8 cellular contexts compared by ENCODE assay signal in the genomic region with DNA sequence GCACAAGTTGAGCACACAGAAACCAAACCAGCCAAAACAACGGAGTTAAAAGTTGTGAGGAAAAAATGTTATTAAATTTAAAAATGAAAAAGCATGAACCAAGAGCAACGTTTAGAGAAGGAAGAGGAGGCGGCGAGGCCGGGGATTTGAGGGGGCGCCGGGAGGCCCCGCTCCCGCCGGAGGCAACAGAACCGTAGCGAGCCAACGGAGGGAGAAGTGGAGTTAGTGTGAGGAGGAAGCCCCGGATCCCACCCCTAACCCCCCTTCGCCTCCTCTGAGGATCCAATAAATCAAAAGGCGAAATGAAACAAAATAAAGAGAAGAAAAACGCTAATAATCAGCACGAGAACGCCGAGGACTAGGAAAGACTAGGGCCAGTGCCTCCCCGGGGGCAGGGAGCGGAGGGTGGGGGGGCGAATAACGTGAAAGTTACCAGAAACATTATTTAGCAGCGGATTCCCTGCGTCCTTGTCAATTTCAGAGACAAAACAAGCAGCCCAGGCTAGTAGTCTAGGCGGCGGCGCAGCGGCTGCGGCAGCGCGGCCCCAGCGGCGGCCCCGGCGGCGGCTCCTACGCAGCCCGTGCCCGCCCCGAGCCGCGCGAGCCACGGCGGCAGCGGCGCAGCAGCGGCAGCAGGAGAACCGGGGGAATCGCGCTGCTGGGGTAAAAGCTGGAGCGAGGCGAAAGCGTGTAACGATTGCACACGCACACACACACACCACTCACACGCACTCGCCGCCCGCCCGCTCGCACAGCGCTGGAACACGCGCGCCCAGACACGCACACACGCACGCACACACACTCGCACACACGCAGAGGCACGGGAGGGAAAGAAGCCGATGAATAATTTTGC. TPM values are rescaled to one million over a fixed set of nuclear protein-coding genes. Genes with fewer than 3 reads are reported as not detected.
DNase-seq lines count a peak whose midpoint lies in the region; ATAC-seq and TF ChIP-seq lines count a peak whose summit lies in the region.

No MANE protein-coding gene starts in this region.

- H3K27me3 ChIP-seq in SK-N-SH (ENCODE audit: insufficient read depth) (no peaks in the 10 kb centered on the region), SJSA1 (replicated peaks) (peaks cover 3% of the 10 kb centered on the region), mononuclear cell (ENCODE audit: insufficient read depth, low read length) (peaks cover 88% of the 10 kb centered on the region)

- 2% methylated on average over 26 of the region's 75 CpGs for WGBS in SK-N-SH (ENCODE audit: low lambda C conversion rate)

- no peak for ATAC-seq in SK-N-SH treated with all-trans-retinoic acid at 6 μM for 48 hours
- ATAC-seq in HG02798 (IDR thresholded peaks at IDR 0.05; ENCODE audit: poor library complexity, unreplicated experiment): peak; percentile 39

- H3K4me3 ChIP-seq in SK-N-SH (ENCODE audit: low read depth in 2 of 2, low read length in 1 of 2): peak overlapping the region; percentile 74 to 92
- peak overlapping the region; percentile 81 for H3K4me3 ChIP-seq in SJSA1
- H3K4me3 ChIP-seq in mononuclear cell (ENCODE audit: low read length): peak overlapping the region; percentile 3

- no peaks in the 10 kb centered on the region for H3K36me3 Mint-ChIP-seq in endothelial cell (ENCODE audit: low read depth, unreplicated experiment)

- no peak for TF ChIP-seq CTCF in SK-N-SH (IDR thresholded peaks at IDR 0.05)
- TF ChIP-seq CTCF in endothelial cell (IDR thresholded peaks at IDR 0.05; ENCODE audit: unreplicated experiment): no peak

- peak overlapping the region; percentile 98 for H3K4me3 Mint-ChIP-seq in endothelial cell (ENCODE audit: unreplicated experiment)

- no peaks in the 10 kb centered on the region for H3K9me3 ChIP-seq in SK-N-SH
- no peaks in the 10 kb centered on the region for H3K9me3 ChIP-seq in SJSA1 (replicated peaks)
- no peaks in the 10 kb centered on the region for H3K9me3 ChIP-seq in mononuclear cell (ENCODE audit: low read depth, low read length)

- H3K4me2 ChIP-seq in SK-N-SH: peak overlapping the region; percentile 91

- no peak overlapping the region for H2AFZ ChIP-seq in SK-N-SH (ENCODE audit: low read depth)

- peak overlapping the region; percentile 98 for H3K9ac ChIP-seq in SK-N-SH

- H3K36me3 ChIP-seq in SK-N-SH (replicated peaks in 1 of 2; ENCODE audit: control insufficient read depth in 1 of 2, insufficient read depth in 2 of 2, low read length in 1 of 2) (peaks cover 21 to 37% of the 10 kb centered on the region in 2 experiments), SJSA1 (no peaks in the 10 kb centered on the region)

- peak; percentile 53 for DNase-seq in SK-N-SH
- peak in 1 of 2 experiments; percentile 55 for DNase-seq in SJSA1 (ENCODE audit: low read depth in 1 of 2, low spot score in 2 of 2)
- DNase-seq in endothelial cell (ENCODE audit: low spot score): peak; percentile 62
- DNase-seq in NCI-H2196 treated with DMSO at 0.1 percent for 48 hours (lab: John Stamatoyannopoulos, UW; ENCODE audit: unreplicated experiment): no peak
- DNase-seq in superior temporal gyrus (ENCODE audit: extremely low spot score): no peak

- H3K27ac Mint-ChIP-seq in endothelial cell (ENCODE audit: unreplicated experiment): no peak overlapping the region

- H3K79me2 ChIP-seq in SK-N-SH (ENCODE audit: insufficient read depth): peaks cover 86% of the 10 kb centered on the region

- H3K27me3 Mint-ChIP-seq in endothelial cell (ENCODE audit: unreplicated experiment): peaks cover 40% of the 10 kb centered on the region

- H3F3A ChIP-seq in SK-N-SH (replicated peaks; ENCODE audit: insufficient read depth): peaks cover 50% of the 10 kb centered on the region

- TF ChIP-seq EP300 in SK-N-SH (IDR thresholded peaks at IDR 0.05; ENCODE audit: borderline replicate concordance in 1 of 2, low read depth in 1 of 2, low read length in 1 of 2): no peak

- CTCF ChIA-PET in SK-N-SH (lab: Yijun Ruan, JAX): interaction anchor here (1.3 kb wide), 1 partner anchor 12 kb away, joined by 3 read pairs; no protein-coding TSS in a partner anchor

- no peaks in the 10 kb centered on the region for H4K20me1 ChIP-seq in SK-N-SH (ENCODE audit: insufficient read depth)

- H3K4me1 Mint-ChIP-seq in endothelial cell (ENCODE audit: unreplicated experiment): peaks cover 50% of the 10 kb centered on the region

- no peaks in the 10 kb centered on the region for H3K9me3 Mint-ChIP-seq in endothelial cell (ENCODE audit: unreplicated experiment)

- TF ChIP-seq RAD21 in SK-N-SH (IDR thresholded peaks at IDR 0.05; ENCODE audit: low read length): no peak

- H3K9me2 ChIP-seq in SK-N-SH: no peaks in the 10 kb centered on the region

- POLR2A ChIA-PET in SK-N-SH (lab: Yijun Ruan, JAX): interaction anchor here (1.4 to 2.9 kb wide), 2 partner anchors 14 to 696 kb away, joined by 4 to 11 read pairs; no protein-coding TSS in a partner anchor

- no peaks in the 10 kb centered on the region; a peak in 1 of 4 replicates for H3K4me1 ChIP-seq in SK-N-SH (ENCODE audit: control insufficient read depth in 1 of 2, insufficient read depth in 2 of 2, low read depth in 1 of 2, low read length in 1 of 2)
- H3K4me1 ChIP-seq in SJSA1 (replicated peaks): peaks cover 12% of the 10 kb centered on the region
- H3K4me1 ChIP-seq in mononuclear cell (ENCODE audit: insufficient read depth, low read length): peaks cover 38% of the 10 kb centered on the region

- H3K27ac ChIP-seq in SK-N-SH (ENCODE audit: low read depth in 2 of 2, low read length in 1 of 2) (peak overlapping the region; percentile 93 to 99), SJSA1 (no peak overlapping the region)

TF ChIP-seq in SK-N-SH, 30 proteins besides CTCF, POLR2A, EP300 and RAD21:
- TF ChIP-seq SIN3A (IDR thresholded peaks at IDR 0.05; ENCODE audit: borderline replicate concordance, low read depth, low read length): peak; percentile 14; the same call in 1 of the 2 replicates
- TF ChIP-seq MEF2A (IDR thresholded peaks at IDR 0.05; ENCODE audit: borderline replicate concordance, low read depth): no peak
- TF ChIP-seq POLR2AphosphoS5 (IDR thresholded peaks at IDR 0.05; ENCODE audit: low read depth, low read length): peak; percentile 12

TF ChIP-seq in SK-N-SH treated with all-trans-retinoic acid at 6 μM for 48 hours, 23 proteins besides CTCF, POLR2A, EP300 and RAD21:
- TF ChIP-seq, protein P1, sequence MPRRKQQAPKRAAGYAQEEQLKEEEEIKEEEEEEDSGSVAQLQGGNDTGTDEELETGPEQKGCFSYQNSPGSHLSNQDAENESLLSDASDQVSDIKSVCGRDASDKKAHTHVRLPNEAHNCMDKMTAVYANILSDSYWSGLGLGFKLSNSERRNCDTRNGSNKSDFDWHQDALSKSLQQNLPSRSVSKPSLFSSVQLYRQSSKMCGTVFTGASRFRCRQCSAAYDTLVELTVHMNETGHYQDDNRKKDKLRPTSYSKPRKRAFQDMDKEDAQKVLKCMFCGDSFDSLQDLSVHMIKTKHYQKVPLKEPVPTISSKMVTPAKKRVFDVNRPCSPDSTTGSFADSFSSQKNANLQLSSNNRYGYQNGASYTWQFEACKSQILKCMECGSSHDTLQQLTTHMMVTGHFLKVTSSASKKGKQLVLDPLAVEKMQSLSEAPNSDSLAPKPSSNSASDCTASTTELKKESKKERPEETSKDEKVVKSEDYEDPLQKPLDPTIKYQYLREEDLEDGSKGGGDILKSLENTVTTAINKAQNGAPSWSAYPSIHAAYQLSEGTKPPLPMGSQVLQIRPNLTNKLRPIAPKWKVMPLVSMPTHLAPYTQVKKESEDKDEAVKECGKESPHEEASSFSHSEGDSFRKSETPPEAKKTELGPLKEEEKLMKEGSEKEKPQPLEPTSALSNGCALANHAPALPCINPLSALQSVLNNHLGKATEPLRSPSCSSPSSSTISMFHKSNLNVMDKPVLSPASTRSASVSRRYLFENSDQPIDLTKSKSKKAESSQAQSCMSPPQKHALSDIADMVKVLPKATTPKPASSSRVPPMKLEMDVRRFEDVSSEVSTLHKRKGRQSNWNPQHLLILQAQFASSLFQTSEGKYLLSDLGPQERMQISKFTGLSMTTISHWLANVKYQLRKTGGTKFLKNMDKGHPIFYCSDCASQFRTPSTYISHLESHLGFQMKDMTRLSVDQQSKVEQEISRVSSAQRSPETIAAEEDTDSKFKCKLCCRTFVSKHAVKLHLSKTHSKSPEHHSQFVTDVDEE (CRISPR knock-in tag; IDR thresholded peaks at IDR 0.05): no peak
- TF ChIP-seq, protein P2, sequence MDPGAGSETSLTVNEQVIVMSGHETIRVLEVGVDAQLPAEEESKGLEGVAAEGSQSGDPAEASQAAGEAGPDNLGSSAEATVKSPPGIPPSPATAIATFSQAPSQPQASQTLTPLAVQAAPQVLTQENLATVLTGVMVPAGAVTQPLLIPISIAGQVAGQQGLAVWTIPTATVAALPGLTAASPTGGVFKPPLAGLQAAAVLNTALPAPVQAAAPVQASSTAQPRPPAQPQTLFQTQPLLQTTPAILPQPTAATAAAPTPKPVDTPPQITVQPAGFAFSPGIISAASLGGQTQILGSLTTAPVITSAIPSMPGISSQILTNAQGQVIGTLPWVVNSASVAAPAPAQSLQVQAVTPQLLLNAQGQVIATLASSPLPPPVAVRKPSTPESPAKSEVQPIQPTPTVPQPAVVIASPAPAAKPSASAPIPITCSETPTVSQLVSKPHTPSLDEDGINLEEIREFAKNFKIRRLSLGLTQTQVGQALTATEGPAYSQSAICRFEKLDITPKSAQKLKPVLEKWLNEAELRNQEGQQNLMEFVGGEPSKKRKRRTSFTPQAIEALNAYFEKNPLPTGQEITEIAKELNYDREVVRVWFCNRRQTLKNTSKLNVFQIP (CRISPR knock-in tag; IDR thresholded peaks at IDR 0.05; ENCODE audit: borderline replicate concordance, low read depth): no peak
- no peak for TF ChIP-seq TOX (CRISPR knock-in tag; IDR thresholded peaks at IDR 0.05; ENCODE audit: borderline replicate concordance)
- no peak for TF ChIP-seq ZNF565 (CRISPR knock-in tag; conservative IDR thresholded peaks at IDR 0.05; ENCODE audit: low read depth)

RNA-seq across cellular contexts. Expression of a gene that starts 1.7 kb away (rescaled TPM):
- polyA plus RNA-seq in SK-N-SH (2012; rRNA removed): 120 and 146 TPM in 2 replicates
- 113 and 133 TPM in 2 replicates for polyA plus RNA-seq in SK-N-SH (2012; cell fraction: cytosol; rRNA removed)
- polyA plus RNA-seq in SK-N-SH (2012; cell fraction: nucleus; rRNA removed): 253 and 311 TPM in 2 replicates
- total RNA-seq in SJSA1 (2014; rRNA removed; shearing (Covaris generic)): 3.0 and 4.2 TPM in 2 replicates
- total RNA-seq in endothelial cell (ENCODE audit: unreplicated experiment) (13.0 TPM), mononuclear cell (0.21 TPM)

Comparison
In these comparisons a context has a peak if more than half of its experiments do, and no peak if none do; other contexts are left out.
1. DNase-seq: peak in SK-N-SH (single experiment) and endothelial cell (single experiment); none in NCI-H2196 treated with DMSO at 0.1 percent for 48 hours (single experiment) and superior temporal gyrus (single experiment).
2. H3K4me3 ChIP-seq: peak in every context shown above with its lines; median percentile 83 in SK-N-SH; 81 in SJSA1; 3 in mononuclear cell.